ENCODE assay signal across 9 cellular contexts in genomic region chr18:35513181-35513932, GRCh38. TPM values are rescaled to one million over a fixed set of nuclear protein-coding genes. Genes with fewer than 3 reads are reported as not detected.
DNase-seq lines count a peak whose midpoint lies in the region; ATAC-seq and TF ChIP-seq lines count a peak whose summit lies in the region.
"Had no signal": no experiment of that assay in that cellular context is flagged by ENCODE, and none has a peak within 500 bp of the region (broad histone marks: within the 10 kb centered on the region; RNA-seq: fewer than 3 reads in every experiment).

No MANE protein-coding gene starts in this region.

- H2AFZ ChIP-seq in HCT116 (ENCODE audit: low read depth, low read length, poor library complexity, severe bottlenecking) = peak overlapping the region; percentile 75

- DNase-seq in HCT116 (ENCODE audit: low read depth, low spot score) (peak; percentile 54), brain microvascular endothelial cell (peak; percentile 100), iPS-NIHi7 (ENCODE audit: extremely low spot score) (peak; percentile 63), SIG-M5 treated with dmso at 0.1 percent for 504 hours (lab: John Stamatoyannopoulos, UW; ENCODE audit: unreplicated experiment) (no peak)
- no peak for DNase-seq in effector memory CD8-positive, alpha-beta T cell

- peak overlapping the region; percentile 56 for H3K27ac Mint-ChIP-seq in stimulated activated memory B cell treated with anti-CD40 and anti-IgM and Interleukin-4, amounts not matched to agents 10 μg/mL and 1 μg/mL and 100 μg/mL, for 72 hours
- no peak overlapping the region for H3K27ac Mint-ChIP-seq in effector memory CD8-positive, alpha-beta T cell
- H3K27ac Mint-ChIP-seq: progenitor cell of endocrine pancreas had no signal

- H3K9me3 ChIP-seq in HCT116 (ENCODE audit: control insufficient read depth in 1 of 2, insufficient read depth in 1 of 2, low read depth in 1 of 2, low read length in 2 of 2) = no peaks in the 10 kb centered on the region

- BruUV-seq in HCT116 (replicated peaks; lab: Mats Ljungman, UMichigan) = no TSS peak

- RAD21 ChIA-PET in HCT116 (lab: Charles Lee; ENCODE audit: low non-redundant PET in 1 of 2, low total read pairs in 2 of 2, uncharacterized antibody in 2 of 2, unreplicated experiment in 2 of 2) = no interaction called here

- H3K4me2 ChIP-seq in HCT116 (ENCODE audit: low read length) = peak overlapping the region; percentile 65

- H3K27me3 ChIP-seq in HCT116 (ENCODE audit: insufficient read depth, low read length) (no peaks in the 10 kb centered on the region), brain microvascular endothelial cell (replicated peaks) (no peaks in the 10 kb centered on the region)

- peaks cover 21% of the 10 kb centered on the region for H3K4me1 Mint-ChIP-seq in stimulated activated memory B cell treated with anti-CD40 and anti-IgM and Interleukin-4, amounts not matched to agents 10 μg/mL and 1 μg/mL and 100 μg/mL, for 72 hours
- H3K4me1 Mint-ChIP-seq in effector memory CD8-positive, alpha-beta T cell (ENCODE audit: low read depth in 2 of 2) = no peaks in the 10 kb centered on the region

- H3K4me1 ChIP-seq in HCT116 (ENCODE audit: control insufficient read depth in 1 of 2, insufficient read depth in 2 of 2, low read length in 2 of 2) = peaks cover 16 to 38% of the 10 kb centered on the region in 2 experiments; a peak in 3 of 4 replicates

- CTCF ChIA-PET in HCT116 (lab: Charles Lee) = interaction anchor here (1.6 kb wide), 1 partner anchor 127 kb away, joined by 6 read pairs; no protein-coding TSS in a partner anchor

- H3K9me3 Mint-ChIP-seq in stimulated activated memory B cell treated with anti-CD40 and anti-IgM and Interleukin-4, amounts not matched to agents 10 μg/mL and 1 μg/mL and 100 μg/mL, for 72 hours = peaks cover 4% of the 10 kb centered on the region
- no peaks in the 10 kb centered on the region for H3K9me3 Mint-ChIP-seq in effector memory CD8-positive, alpha-beta T cell

- POLR2A ChIA-PET in HCT116 (lab: Charles Lee) = interaction anchor here (1.2 kb wide), 1 partner anchor 16 kb away, joined by 3 read pairs; the partner anchor contains the start of gene INO80C

- no peaks in the 10 kb centered on the region for H4K20me1 ChIP-seq in HCT116 (ENCODE audit: insufficient read depth)

- no peaks in the 10 kb centered on the region for H3K9me2 ChIP-seq in HCT116 (ENCODE audit: insufficient read depth)

- H3K27me3 Mint-ChIP-seq in stimulated activated memory B cell treated with anti-CD40 and anti-IgM and Interleukin-4, amounts not matched to agents 10 μg/mL and 1 μg/mL and 100 μg/mL, for 72 hours = no peaks in the 10 kb centered on the region
- H3K27me3 Mint-ChIP-seq in effector memory CD8-positive, alpha-beta T cell = no peaks in the 10 kb centered on the region

- peaks cover 5% of the 10 kb centered on the region for H3K36me3 Mint-ChIP-seq in stimulated activated memory B cell treated with anti-CD40 and anti-IgM and Interleukin-4, amounts not matched to agents 10 μg/mL and 1 μg/mL and 100 μg/mL, for 72 hours
- H3K36me3 Mint-ChIP-seq in effector memory CD8-positive, alpha-beta T cell (ENCODE audit: insufficient read depth) = no peaks in the 10 kb centered on the region

- H3K27ac ChIP-seq in HCT116 (ENCODE audit: low read depth, low read length) (peak overlapping the region; percentile 51), brain microvascular endothelial cell (peak overlapping the region; percentile 96)

- H3K4me3 Mint-ChIP-seq in stimulated activated memory B cell treated with anti-CD40 and anti-IgM and Interleukin-4, amounts not matched to agents 10 μg/mL and 1 μg/mL and 100 μg/mL, for 72 hours = no peak overlapping the region
- no peak overlapping the region for H3K4me3 Mint-ChIP-seq in effector memory CD8-positive, alpha-beta T cell

- in situ Hi-C loops in brain microvascular endothelial cell (cut with HindIII; ENCODE audit: low pct_ligation_motif_present, low sequenced_read_pairs) = no loop called here

- TF ChIP-seq CTCF in HCT116 (IDR thresholded peaks at IDR 0.05 in 2 of 3, conservative IDR thresholded peaks at IDR 0.05 in 1 of 3; ENCODE audit: borderline replicate concordance in 1 of 3, insufficient read depth in 1 of 3, low read depth in 2 of 3, low read length in 2 of 3) (no peak), brain microvascular endothelial cell (IDR thresholded peaks at IDR 0.05; ENCODE audit: low read depth, low read length, missing control alignments) (no peak)

- ATAC-seq in HCT116 (peak; percentile 93), HG03571 (IDR thresholded peaks at IDR 0.05; ENCODE audit: unreplicated experiment) (no peak), GM19455 (IDR thresholded peaks at IDR 0.05; ENCODE audit: unreplicated experiment) (no peak)
- no peak for ATAC-seq in stimulated activated memory B cell treated with anti-CD40 and anti-IgM and Interleukin-4, amounts not matched to agents 10 μg/mL and 1 μg/mL and 100 μg/mL, for 72 hours
- no peak for ATAC-seq in effector memory CD8-positive, alpha-beta T cell (replicated peaks)

- H3K4me3 ChIP-seq in HCT116 (replicated peaks in 1 of 2; ENCODE audit: low read depth in 1 of 2, low read length in 2 of 2) (peak overlapping the region in 1 of 2 experiments; percentile 12; a peak in 1 of 4 replicates), brain microvascular endothelial cell (ENCODE audit: low read depth, low read length) (no peak overlapping the region)

- TF ChIP-seq RAD21 in HCT116 (IDR thresholded peaks at IDR 0.05; ENCODE audit: low read depth) = peak; percentile 18; the same call in 1 of the 2 replicates

- 0 out of 2 replicates have a peak overlapping the region, but pooled peaks have one; percentile 10 for H3K9ac ChIP-seq in HCT116 (ENCODE audit: low read length)

- intact Hi-C loops in HCT116 (cut with micrococcal nuclease) = loop anchor here (5.0 kb wide), 1 partner anchor 106 kb away; no protein-coding TSS in a partner anchor

- no peaks in the 10 kb centered on the region for H3K36me3 ChIP-seq in HCT116 (ENCODE audit: control insufficient read depth in 1 of 2, insufficient read depth in 2 of 2, low read length in 2 of 2)
- H3K36me3 ChIP-seq in brain microvascular endothelial cell (replicated peaks) = no peaks in the 10 kb centered on the region

- no peak for TF ChIP-seq POLR2A in HCT116 (IDR thresholded peaks at IDR 0.05; ENCODE audit: borderline replicate concordance, extremely low read depth, insufficient read depth, insufficient read length)

- H3K79me2 ChIP-seq in HCT116 (ENCODE audit: insufficient read depth, low read length) = no peaks in the 10 kb centered on the region

TF ChIP-seq in HCT116, 20 proteins besides CTCF, POLR2A, EP300 and RAD21 (continues in another document):
- no peak for TF ChIP-seq EZH2phosphoT487 (IDR thresholded peaks at IDR 0.05; ENCODE audit: borderline replicate concordance)
- TF ChIP-seq MAX (IDR thresholded peaks at IDR 0.05) = peak; percentile 57
- no peak for TF ChIP-seq CEBPB (IDR thresholded peaks at IDR 0.05; ENCODE audit: low read depth)
- no peak for TF ChIP-seq ATF3 (IDR thresholded peaks at IDR 0.05)
- TF ChIP-seq ZBTB33 (IDR thresholded peaks at IDR 0.05; ENCODE audit: extremely low read depth, insufficient replicate concordance, low read length) = no peak
- TF ChIP-seq SP1 (IDR thresholded peaks at IDR 0.05; ENCODE audit: low read depth) = peak; percentile 71
- peak; percentile 50; the same call in 1 of the 2 replicates for TF ChIP-seq FOSL1 (IDR thresholded peaks at IDR 0.05; ENCODE audit: low read depth)
- TF ChIP-seq TCF7L2 (IDR thresholded peaks at IDR 0.05; ENCODE audit: borderline replicate concordance, extremely low read depth, insufficient read depth, insufficient read length) = no peak
- TF ChIP-seq ZNF274 (IDR thresholded peaks at IDR 0.05; ENCODE audit: low read depth, low read length) = no peak
- no peak for TF ChIP-seq SRF (IDR thresholded peaks at IDR 0.05; ENCODE audit: low read depth)
- TF ChIP-seq EZH2 (IDR thresholded peaks at IDR 0.05) = no peak
- 0 out of 2 replicates have a peak, but pooled peaks have one; percentile 68 for TF ChIP-seq CBX3 (IDR thresholded peaks at IDR 0.05; ENCODE audit: low read depth)
- no peak; the same call in 1 of the 2 replicates for TF ChIP-seq POLR2AphosphoS5 (IDR thresholded peaks at IDR 0.05; ENCODE audit: low read depth, low read length)
- TF ChIP-seq ZFX (IDR thresholded peaks at IDR 0.05) = no peak; the same call in 1 of the 2 replicates
- peak; percentile 52 for TF ChIP-seq JUND (IDR thresholded peaks at IDR 0.05)

RNA-seq across cellular contexts. Expression of gene INO80C, which starts 15.6 kb away (rescaled TPM):
- total RNA-seq in HCT116 (2021; ENCODE audit: unreplicated experiment) = 30.7 TPM
- polyA plus RNA-seq in HCT116 (2012) = 19.5 and 25.0 TPM in 2 replicates

Comparison
In these comparisons a context has a peak if more than half of its experiments do, and no peak if none do; other contexts are left out.
1. DNase-seq: peak in HCT116 (single experiment), brain microvascular endothelial cell (single experiment) and iPS-NIHi7 (single experiment); none in SIG-M5 treated with dmso at 0.1 percent for 504 hours (single experiment) and effector memory CD8-positive, alpha-beta T cell (0 of 3).